33 cellular contexts compared by ENCODE assay signal in genomic region chr19:13350072-13350471, GRCh38.
DNase-seq lines count a peak whose midpoint lies in the region; ATAC-seq, FAIRE-seq and TF ChIP-seq lines count a peak whose summit lies in the region.
"Had no signal": no experiment of that assay in that cellular context is flagged by ENCODE, and none has a peak within 500 bp of the region (broad histone marks: within the 10 kb centered on the region; RNA-seq: fewer than 3 reads in every experiment).

No MANE protein-coding gene starts in this region.

- no peak overlapping the region for H3K27ac Mint-ChIP-seq in activated naive CD4-positive, alpha-beta T cell treated with anti-CD3 and anti-CD28 coated beads for 36 hours
- H3K27ac Mint-ChIP-seq: B cell; CD14-positive monocyte; CD4-positive, alpha-beta memory T cell; CD4-positive, alpha-beta T cell; CD4-positive, CD25-positive, alpha-beta regulatory T cell; CD8-positive, alpha-beta memory T cell; CD8-positive, alpha-beta T cell had no signal

- WGBS in HepG2 (ENCODE audit: low lambda C conversion rate) = 30% methylated on average over 3 of the region's 4 CpGs
- WGBS in right lobe of liver (ENCODE audit: insufficient coverage, low coverage, low lambda C conversion rate, missing lambda C conversion rate) = 50% methylated on average over 1 of the region's 4 CpGs
- WGBS in K562 (ENCODE audit: insufficient coverage, low coverage, missing lambda C conversion rate) = 2% methylated on average over 4 of the region's 4 CpGs

- H3K36me3 Mint-ChIP-seq in activated naive CD4-positive, alpha-beta T cell treated with anti-CD3 and anti-CD28 coated beads for 36 hours (ENCODE audit: low read depth) = no peaks in the 10 kb centered on the region
- H3K36me3 Mint-ChIP-seq: CD14-positive monocyte; CD4-positive, alpha-beta memory T cell; CD4-positive, CD25-positive, alpha-beta regulatory T cell; CD8-positive, alpha-beta T cell had no signal

- TF ChIP-seq POLR2A in HepG2 (IDR thresholded peaks at IDR 0.05; ENCODE audit: insufficient read depth in 1 of 2, low read depth in 2 of 2, low read length in 2 of 2) (no peak), right lobe of liver (IDR thresholded peaks at IDR 0.05) (no peak), K562 (conservative IDR thresholded peaks at IDR 0.05) (no peak)

- H3K4me2 ChIP-seq in HepG2 (ENCODE audit: low read depth, low read length) (no peak overlapping the region), K562 (ENCODE audit: insufficient read depth, low read length) (no peak overlapping the region)
- H3K4me2 ChIP-seq: A549; BLaER1; BLaER1 treated with 17β-estradiol and CSF1 and Interleukin-3, amounts not matched to agents 10 nM and 100 nM had no signal

- H3K4me1 ChIP-seq in HepG2 (ENCODE audit: insufficient read depth, low read length) = no peaks in the 10 kb centered on the region
- H3K4me1 ChIP-seq in right lobe of liver = no peaks in the 10 kb centered on the region
- H3K4me1 ChIP-seq in K562 (replicated peaks in 1 of 2; ENCODE audit: control insufficient read depth in 2 of 2, insufficient read depth in 2 of 2, low read length in 2 of 2) = no peaks in the 10 kb centered on the region
- H3K4me1 ChIP-seq: A549; BE2C; BLaER1; BLaER1 treated with 17β-estradiol and CSF1 and Interleukin-3, amounts not matched to agents 10 nM and 100 nM; Caco-2 had no signal

- TF ChIP-seq EP300 in HepG2 (IDR thresholded peaks at IDR 0.05; ENCODE audit: low read depth in 2 of 2, low read length in 2 of 2) (no peak), HepG2 (CRISPR knock-in tag; IDR thresholded peaks at IDR 0.05; ENCODE audit: borderline replicate concordance) (no peak), K562 (IDR thresholded peaks at IDR 0.05; ENCODE audit: low read length) (no peak)

- TF ChIP-seq CTCF in HepG2 (CRISPR knock-in tag; IDR thresholded peaks at IDR 0.05) (no peak), right lobe of liver (IDR thresholded peaks at IDR 0.05) (no peak), K562 (IDR thresholded peaks at IDR 0.05 in 2 of 3, conservative IDR thresholded peaks at IDR 0.05 in 1 of 3; ENCODE audit: insufficient read depth in 2 of 3, low read depth in 1 of 3, low read length in 3 of 3) (no peak)

- peaks cover 9% of the 10 kb centered on the region; the same call in 1 of the 2 replicates for H3K9me3 ChIP-seq in HepG2 (ENCODE audit: low read length)
- H3K9me3 ChIP-seq in right lobe of liver = no peaks in the 10 kb centered on the region
- no peaks in the 10 kb centered on the region for H3K9me3 ChIP-seq in K562 (replicated peaks; ENCODE audit: control insufficient read depth, insufficient read depth, low read depth, low read length)
- H3K9me3 ChIP-seq: Caco-2 had no signal

- H3K9me3 Mint-ChIP-seq in activated naive CD4-positive, alpha-beta T cell treated with anti-CD3 and anti-CD28 coated beads for 36 hours = peaks cover 6% of the 10 kb centered on the region

- intact Hi-C loops in HepG2 (cut with micrococcal nuclease; ENCODE audit: unreplicated experiment) = no loop called here
- intact Hi-C loops in right lobe of liver (cut with DNase I) = no loop called here
- intact Hi-C loops in K562 (cut with micrococcal nuclease) = no loop called here
- intact Hi-C loops in activated naive CD4-positive, alpha-beta T cell treated with anti-CD3 and anti-CD28 coated beads for 36 hours (cut with micrococcal nuclease) = no loop called here

- FAIRE-seq in HepG2 (lab: Jason Lieb, UNC) = no peak
- FAIRE-seq in K562 (lab: Jason Lieb, UNC) = no peak
- FAIRE-seq: A204.1, A549, D721Med had no signal

- CTCF ChIA-PET in HepG2 (lab: Yijun Ruan, JAX; ENCODE audit: low intra/inter-chr PET ratio, low total read pairs) = no interaction called here
- CTCF ChIA-PET in K562 (lab: Yijun Ruan, JAX; ENCODE audit: low intra/inter-chr PET ratio) = no interaction called here
- CTCF ChIA-PET in activated naive CD4-positive, alpha-beta T cell treated with anti-CD3 and anti-CD28 coated beads for 36 hours (lab: Charles Lee) = interaction anchor here (1.6 kb wide), 1 partner anchor 72 kb away, joined by 4 read pairs; no protein-coding TSS in a partner anchor

- POLR2A ChIA-PET in HepG2 (lab: Yijun Ruan, JAX) = no interaction called here
- POLR2A ChIA-PET in K562 (lab: Yijun Ruan, JAX) = interaction anchor here (1.0 kb wide), 1 partner anchor 9 kb away, joined by 3 read pairs; no protein-coding TSS in a partner anchor

- ATAC-seq in HepG2 (no peak), right lobe of liver (no peak), K562 (no peak)
- ATAC-seq: A549; CD8-positive, alpha-beta T cell had no signal

- H3K4me3 ChIP-seq in HepG2 (replicated peaks in 1 of 3; ENCODE audit: insufficient read depth in 1 of 3, low read depth in 2 of 3, low read length in 3 of 3) (no peak overlapping the region), right lobe of liver (no peak overlapping the region), K562 (no peak overlapping the region)
- H3K4me3 ChIP-seq: A549, BLaER1 had no signal

- H3K27me3 ChIP-seq in HepG2 (ENCODE audit: control insufficient read depth in 1 of 2, insufficient read depth in 2 of 2, low read length in 2 of 2) (no peaks in the 10 kb centered on the region; a peak in 1 of 5 replicates), right lobe of liver (no peaks in the 10 kb centered on the region), K562 (ENCODE audit: control insufficient read depth in 2 of 2, insufficient read depth in 2 of 2, low read length in 2 of 2) (peaks cover 4 to 10% of the 10 kb centered on the region in 2 experiments; a peak in 3 of 5 replicates)
- H3K27me3 ChIP-seq: BLaER1; BLaER1 treated with 17β-estradiol and CSF1 and Interleukin-3, amounts not matched to agents 10 nM and 100 nM had no signal

- no peaks in the 10 kb centered on the region for H3K4me1 Mint-ChIP-seq in activated naive CD4-positive, alpha-beta T cell treated with anti-CD3 and anti-CD28 coated beads for 36 hours (ENCODE audit: low read depth)
- H3K4me1 Mint-ChIP-seq: B cell; CD14-positive monocyte; CD4-positive, alpha-beta memory T cell; CD4-positive, CD25-positive, alpha-beta regulatory T cell; CD8-positive, alpha-beta memory T cell had no signal

- no peak overlapping the region for H3K9ac ChIP-seq in HepG2 (ENCODE audit: insufficient read depth, low read depth, low read length)
- H3K9ac ChIP-seq in K562 (ENCODE audit: insufficient read depth in 1 of 2, low read depth in 2 of 2, low read length in 2 of 2) = no peak overlapping the region
- H3K9ac ChIP-seq: BLaER1; BLaER1 treated with 17β-estradiol and CSF1 and Interleukin-3, amounts not matched to agents 10 nM and 100 nM had no signal

- H4K20me1 ChIP-seq in HepG2 (ENCODE audit: insufficient read depth, low read length) (no peaks in the 10 kb centered on the region), K562 (replicated peaks; ENCODE audit: control insufficient read depth, insufficient read depth, low read length) (no peaks in the 10 kb centered on the region)
- H4K20me1 ChIP-seq: BLaER1; BLaER1 treated with 17β-estradiol and CSF1 and Interleukin-3, amounts not matched to agents 10 nM and 100 nM had no signal

- H3K79me2 ChIP-seq in HepG2 (ENCODE audit: insufficient read depth, low read length) = no peaks in the 10 kb centered on the region
- H3K79me2 ChIP-seq in K562 (ENCODE audit: control insufficient read depth, insufficient read depth, low read length) = no peaks in the 10 kb centered on the region

- peaks cover 11% of the 10 kb centered on the region for H3K27me3 Mint-ChIP-seq in activated naive CD4-positive, alpha-beta T cell treated with anti-CD3 and anti-CD28 coated beads for 36 hours (ENCODE audit: low read depth)

- in situ Hi-C loops in HepG2 (cut with HindIII; ENCODE audit: extremely low pct_ligation_motif_present, low pct_unique_long_range_greater_than_20kb) (no loop called here), K562 (cut with MboI) (no loop called here)

- no peak overlapping the region for H2AFZ ChIP-seq in HepG2 (ENCODE audit: low read length)
- no peak overlapping the region for H2AFZ ChIP-seq in K562 (ENCODE audit: low read depth, low read length)

- no peak overlapping the region for H3K27ac ChIP-seq in HepG2 (ENCODE audit: extremely low read length, insufficient read depth, low read length)
- H3K27ac ChIP-seq in right lobe of liver = no peak overlapping the region
- H3K27ac ChIP-seq in K562 (ENCODE audit: extremely low read depth, low read depth, low read length) = no peak overlapping the region
- H3K27ac ChIP-seq: 22Rv1; A549; BLaER1; BLaER1 treated with 17β-estradiol and CSF1 and Interleukin-3, amounts not matched to agents 10 nM and 100 nM; C4-2B had no signal

- TF ChIP-seq RAD21 in HepG2 (CRISPR knock-in tag; IDR thresholded peaks at IDR 0.05) (no peak), K562 (CRISPR knock-in tag; conservative IDR thresholded peaks at IDR 0.05 in 1 of 2, IDR thresholded peaks at IDR 0.05 in 1 of 2) (no peak)

- BruUV-seq in HepG2 (replicated peaks; lab: Mats Ljungman, UMichigan) = no TSS peak
- no TSS peak for BruUV-seq in K562 (replicated peaks; lab: Mats Ljungman, UMichigan)

- no peak overlapping the region for H3K4me3 Mint-ChIP-seq in activated naive CD4-positive, alpha-beta T cell treated with anti-CD3 and anti-CD28 coated beads for 36 hours
- H3K4me3 Mint-ChIP-seq: B cell; CD4-positive, alpha-beta memory T cell; CD4-positive, alpha-beta T cell; CD4-positive, CD25-positive, alpha-beta regulatory T cell; CD8-positive, alpha-beta memory T cell; CD8-positive, alpha-beta T cell had no signal

- no peak for DNase-seq in HepG2 (ENCODE audit: low spot score)
- no peak for DNase-seq in right lobe of liver
- no peak for DNase-seq in K562 (ENCODE audit: extremely low read depth in 1 of 4, low spot score in 3 of 4)
- DNase-seq in activated naive CD4-positive, alpha-beta T cell treated with anti-CD3 and anti-CD28 coated beads for 36 hours = no peak
- DNase-seq: 8988T; ACHN; AML-193; BE2C; C1 segment of cervical spinal cord; Caco-2; Calu3; CD4-positive, alpha-beta memory T cell; CD4-positive, alpha-beta T cell; CD4-positive, CD25-positive, alpha-beta regulatory T cell; CD8-positive, alpha-beta memory T cell; CD8-positive, alpha-beta T cell; COR-L47; DMS 273 treated with DMSO at 0.1 percent for 48 hours; DMS153; DMS53; DMS79; DMS79 treated with DMSO at 0.1 percent for 48 hours; DND-41; EL had no signal

- H3K9me1 ChIP-seq in K562 (ENCODE audit: control insufficient read depth, insufficient read depth, low read length) = no peaks in the 10 kb centered on the region

- H3K36me3 ChIP-seq in HepG2 (replicated peaks in 1 of 2; ENCODE audit: control insufficient read depth in 1 of 2, insufficient read depth in 2 of 2, low read length in 2 of 2) (no peaks in the 10 kb centered on the region), right lobe of liver (no peaks in the 10 kb centered on the region), K562 (ENCODE audit: control insufficient read depth, insufficient read depth, low read length) (no peaks in the 10 kb centered on the region)
- H3K36me3 ChIP-seq: BE2C, BLaER1 had no signal

TF ChIP-seq in HepG2, 621 proteins besides CTCF, POLR2A, EP300 and RAD21:
- TF ChIP-seq CBX5 (CRISPR knock-in tag; IDR thresholded peaks at IDR 0.05; ENCODE audit: borderline replicate concordance) (no peak), ZFP1 (CRISPR knock-in tag; IDR thresholded peaks at IDR 0.05) (0 out of 2 replicates have a peak, but pooled peaks have one; percentile 24)
TF ChIP-seq in HepG2: peak in this region for 1.

Comparison
In these comparisons a context has a peak if more than half of its experiments do, and no peak if none do; other contexts are left out.
1. Of the 241 proteins assayed by ChIP-seq in both HepG2 and K562: peak only in HepG2: none; only in K562: none; in both: ZFP1; in neither: 240.